16 cellular contexts compared by ENCODE assay signal in genomic region chr19:39345956-39346355, GRCh38. TPM values are rescaled to one million over a fixed set of nuclear protein-coding genes. Genes with fewer than 3 reads are reported as not detected.
DNase-seq lines count a peak whose midpoint lies in the region; ATAC-seq and TF ChIP-seq lines count a peak whose summit lies in the region.
"Had no signal": no experiment of that assay in that cellular context is flagged by ENCODE, and none has a peak within 500 bp of the region (broad histone marks: within the 10 kb centered on the region; RNA-seq: fewer than 3 reads in every experiment).

No MANE protein-coding gene starts in this region.

- ATAC-seq in CD4-positive, CD25-positive, alpha-beta regulatory T cell (ENCODE audit: low read depth in 2 of 2) = no peak

- peaks cover 30% of the 10 kb centered on the region for H3K4me1 ChIP-seq in CD4-positive, CD25-positive, alpha-beta regulatory T cell (ENCODE audit: control insufficient read depth, insufficient read depth, low read length, poor library complexity, severe bottlenecking)
- H3K4me1 ChIP-seq in Loucy (ENCODE audit: insufficient read depth, low read length, poor library complexity, severe bottlenecking) (peaks cover 56% of the 10 kb centered on the region), endodermal cell (ENCODE audit: control insufficient read depth, insufficient read depth, low read length) (peaks cover 5% of the 10 kb centered on the region)

- H3K4me3 Mint-ChIP-seq in CD4-positive, CD25-positive, alpha-beta regulatory T cell = peak overlapping the region in 2 of 4 donors; percentile 61 to 81
- no peak overlapping the region for H3K4me3 Mint-ChIP-seq in endodermal cell
- no peak overlapping the region for H3K4me3 Mint-ChIP-seq in progenitor cell of endocrine pancreas (ENCODE audit: low read depth)

- peaks cover 4% of the 10 kb centered on the region for H3K27me3 Mint-ChIP-seq in CD4-positive, CD25-positive, alpha-beta regulatory T cell
- no peaks in the 10 kb centered on the region for H3K27me3 Mint-ChIP-seq in endodermal cell (ENCODE audit: insufficient read depth)
- no peaks in the 10 kb centered on the region for H3K27me3 Mint-ChIP-seq in progenitor cell of endocrine pancreas

- H3K4me2 ChIP-seq in Loucy (ENCODE audit: low read depth, low read length, poor library complexity, severe bottlenecking) = peak overlapping the region; percentile 100

- H3K27me3 ChIP-seq in CD4-positive, CD25-positive, alpha-beta regulatory T cell (ENCODE audit: control insufficient read depth, insufficient read depth, low read length) = no peaks in the 10 kb centered on the region
- H3K27me3 ChIP-seq in Loucy (ENCODE audit: insufficient read depth, low read length, poor library complexity, severe bottlenecking) (no peaks in the 10 kb centered on the region), endodermal cell (ENCODE audit: control insufficient read depth, insufficient read depth, low read length, poor library complexity, severe bottlenecking) (no peaks in the 10 kb centered on the region)

- H3K9me3 Mint-ChIP-seq in CD4-positive, CD25-positive, alpha-beta regulatory T cell = no peaks in the 10 kb centered on the region
- H3K9me3 Mint-ChIP-seq in endodermal cell (no peaks in the 10 kb centered on the region), progenitor cell of endocrine pancreas (ENCODE audit: low read depth) (no peaks in the 10 kb centered on the region)

- no peak for DNase-seq in CD4-positive, CD25-positive, alpha-beta regulatory T cell
- DNase-seq in endodermal cell (no peak), progenitor cell of endocrine pancreas (ENCODE audit: low spot score, unreplicated experiment) (no peak), NCI-H2196 treated with DMSO at 0.1 percent for 48 hours (lab: John Stamatoyannopoulos, UW; ENCODE audit: unreplicated experiment) (no peak), NCI-H187 (lab: John Stamatoyannopoulos, UW) (no peak), amniotic stem cell (lab: John Stamatoyannopoulos, UW) (no peak), D341Med (ENCODE audit: low spot score) (no peak)
- DNase-seq: activated CD4-positive, alpha-beta T cell treated with anti-CD3 and anti-CD28 coated beads, Interleukin-2, amount 50 U/mL, for 48 hours; activated gamma-delta T cell treated with Interleukin-2 at 50 U/mL for 16 hours; foreskin fibroblast; NCI-H1694 treated with DMSO at 0.1 percent for 48 hours; NCI-H524 treated with DMSO at 0.1 percent for 48 hours; retina; stimulated activated CD4-positive, alpha-beta T cell treated with anti-CD3 and anti-CD28 coated beads, Interleukin-4, amount 100 ng/mL, for 24 hours; stimulated activated naive CD4-positive, alpha-beta T cell treated with Interleukin-2 at 50 U/mL for 16 hours had no signal

- peaks cover 24% of the 10 kb centered on the region for H3K36me3 ChIP-seq in CD4-positive, CD25-positive, alpha-beta regulatory T cell (ENCODE audit: control insufficient read depth, insufficient read depth, low read length)
- H3K36me3 ChIP-seq in Loucy (ENCODE audit: insufficient read depth, low read length) = peaks cover 3% of the 10 kb centered on the region; the same call in 1 of the 2 replicates
- peaks cover 49% of the 10 kb centered on the region for H3K36me3 ChIP-seq in endodermal cell (ENCODE audit: control insufficient read depth, insufficient read depth, low read length)

- peaks cover 50% of the 10 kb centered on the region for H4K20me1 ChIP-seq in Loucy (ENCODE audit: insufficient read depth, low read length, poor library complexity, severe bottlenecking)

- no peak overlapping the region for H3K27ac ChIP-seq in CD4-positive, CD25-positive, alpha-beta regulatory T cell (ENCODE audit: insufficient read depth, low read length, poor library complexity, severe bottlenecking)
- H3K27ac ChIP-seq in endodermal cell (ENCODE audit: low read depth, low read length) = no peak overlapping the region

- 82 to 100% methylated on average over 1 of the region's 1 CpG for WGBS in endodermal cell (ENCODE audit: insufficient coverage in 1 of 2, insufficient read length in 1 of 2), 2 experiments

- H3F3A ChIP-seq in Loucy (ENCODE audit: low read depth) = no peaks in the 10 kb centered on the region

- H3K9ac ChIP-seq in Loucy (ENCODE audit: low read depth, low read length, poor library complexity, severe bottlenecking) = peak overlapping the region; percentile 93
- no peak overlapping the region for H3K9ac ChIP-seq in endodermal cell (ENCODE audit: extremely low read depth, low read length, poor library complexity, severe bottlenecking)

- H3K27ac Mint-ChIP-seq in CD4-positive, CD25-positive, alpha-beta regulatory T cell = peak overlapping the region in 2 of 3 donors; percentile 74 to 86
- no peak overlapping the region for H3K27ac Mint-ChIP-seq in endodermal cell
- H3K27ac Mint-ChIP-seq in progenitor cell of endocrine pancreas = peak overlapping the region; percentile 22

- peaks cover 74% of the 10 kb centered on the region for H3K79me2 ChIP-seq in Loucy (ENCODE audit: insufficient read depth, low read length)

- H3K36me3 Mint-ChIP-seq in CD4-positive, CD25-positive, alpha-beta regulatory T cell = peaks cover 32% of the 10 kb centered on the region
- H3K36me3 Mint-ChIP-seq in endodermal cell (ENCODE audit: low read depth) (peaks cover 23% of the 10 kb centered on the region), progenitor cell of endocrine pancreas (ENCODE audit: insufficient read depth) (peaks cover 10% of the 10 kb centered on the region)

- H3K4me1 Mint-ChIP-seq in CD4-positive, CD25-positive, alpha-beta regulatory T cell = peaks cover 24 to 79% (median 49%) of the 10 kb centered on the region in 4 donors
- peaks cover 49% of the 10 kb centered on the region for H3K4me1 Mint-ChIP-seq in endodermal cell
- peaks cover 29% of the 10 kb centered on the region for H3K4me1 Mint-ChIP-seq in progenitor cell of endocrine pancreas (ENCODE audit: low read depth)

- H3K9me2 ChIP-seq in Loucy (replicated peaks; ENCODE audit: low read depth, low read length) = no peaks in the 10 kb centered on the region

- no peak overlapping the region for H3K4me3 ChIP-seq in CD4-positive, CD25-positive, alpha-beta regulatory T cell (ENCODE audit: low read depth, low read length)
- H3K4me3 ChIP-seq in Loucy (ENCODE audit: low read length, poor library complexity, severe bottlenecking) (peak overlapping the region; percentile 92), endodermal cell (ENCODE audit: low read length) (no peak overlapping the region)

- TF ChIP-seq CTCF in Loucy (conservative IDR thresholded peaks at IDR 0.05; ENCODE audit: low read length) (peak; percentile 60), endodermal cell (conservative IDR thresholded peaks at IDR 0.05) (peak; percentile 34), progenitor cell of endocrine pancreas (IDR thresholded peaks at IDR 0.05; ENCODE audit: unreplicated experiment) (peak; percentile 24)

- no peaks in the 10 kb centered on the region for H3K9me3 ChIP-seq in CD4-positive, CD25-positive, alpha-beta regulatory T cell (ENCODE audit: control insufficient read depth in 2 of 2, low read length in 2 of 2)
- H3K9me3 ChIP-seq in Loucy (ENCODE audit: insufficient read depth, low read depth, low read length) (no peaks in the 10 kb centered on the region), endodermal cell (ENCODE audit: control insufficient read depth, low read length) (no peaks in the 10 kb centered on the region)

- H2AFZ ChIP-seq in Loucy (ENCODE audit: low read length) = no peak overlapping the region

RNA-seq across cellular contexts. Expression of gene SAMD4B, which starts 3.7 kb away (rescaled TPM):
- 78.9 TPM for total RNA-seq in CD4-positive, CD25-positive, alpha-beta regulatory T cell
- 1 to 10 TPM; 5.7 to 9.9 (median 6.5) TPM for polyA plus RNA-seq in CD4-positive, CD25-positive, alpha-beta regulatory T cell
- total RNA-seq in endodermal cell (100 to 1,000 TPM; 155 to 159 TPM), progenitor cell of endocrine pancreas (140 and 152 TPM in 2 replicates)
- 136 TPM for polyA plus RNA-seq in endodermal cell (2013, experiment 1 of 2)
- polyA plus RNA-seq in endodermal cell (2013, experiment 2 of 2) = 120 TPM

RNA-seq across cellular contexts. Expression of gene GMFG, which starts 10.1 kb away (rescaled TPM):
- total RNA-seq in CD4-positive, CD25-positive, alpha-beta regulatory T cell = 512 TPM
- polyA plus RNA-seq in CD4-positive, CD25-positive, alpha-beta regulatory T cell = 1,000 to 10,000 TPM; 1,343 to 1,906 (median 1,706) TPM
- total RNA-seq in endodermal cell = not detected
- polyA plus RNA-seq in endodermal cell (2013, experiment 1 of 2) = 0.36 TPM
- not detected for polyA plus RNA-seq in endodermal cell (2013, experiment 2 of 2)
- total RNA-seq in progenitor cell of endocrine pancreas = not detected in 2 replicates

RNA-seq across cellular contexts. Expression of gene LRFN1, which starts 25.3 kb away (rescaled TPM):
- 4.9 TPM for total RNA-seq in CD4-positive, CD25-positive, alpha-beta regulatory T cell
- polyA plus RNA-seq in CD4-positive, CD25-positive, alpha-beta regulatory T cell = 1 to 10 TPM; 2.1 to 4.9 (median 3.1) TPM
- total RNA-seq in endodermal cell (1 to 10 TPM; 1.5 to 4.0 TPM), progenitor cell of endocrine pancreas (4.8 and 5.2 TPM in 2 replicates)
- 7.6 TPM for polyA plus RNA-seq in endodermal cell (2013, experiment 1 of 2)
- polyA plus RNA-seq in endodermal cell (2013, experiment 2 of 2) = 6.9 TPM

RNA-seq across cellular contexts. Expression of gene PAF1, which starts 45.0 kb away (rescaled TPM):
- total RNA-seq in CD4-positive, CD25-positive, alpha-beta regulatory T cell = 138 TPM
- polyA plus RNA-seq in CD4-positive, CD25-positive, alpha-beta regulatory T cell = 10 to 100 TPM; 35.0 to 46.7 (median 39.0) TPM
- total RNA-seq in endodermal cell = 10 to 100 TPM; 28.4 to 28.8 TPM
- 40.6 TPM for polyA plus RNA-seq in endodermal cell (2013, experiment 1 of 2)
- polyA plus RNA-seq in endodermal cell (2013, experiment 2 of 2) = 38.7 TPM
- 49.4 and 49.5 TPM in 2 replicates for total RNA-seq in progenitor cell of endocrine pancreas

RNA-seq across cellular contexts. Expression of gene MED29, which starts 45.2 kb away (rescaled TPM):
- 65.6 TPM for total RNA-seq in CD4-positive, CD25-positive, alpha-beta regulatory T cell
- polyA plus RNA-seq in CD4-positive, CD25-positive, alpha-beta regulatory T cell = 10 to 100 TPM; 53.6 to 61.4 (median 57.9) TPM
- 10 to 100 TPM; 32.6 to 38.9 TPM for total RNA-seq in endodermal cell
- 26.7 TPM for polyA plus RNA-seq in endodermal cell (2013, experiment 1 of 2)
- 24.1 TPM for polyA plus RNA-seq in endodermal cell (2013, experiment 2 of 2)
- total RNA-seq in progenitor cell of endocrine pancreas = 36.3 and 39.0 TPM in 2 replicates

Comparison
In these comparisons a context has a peak if more than half of its experiments do, and no peak if none do; other contexts are left out.
1. RNA of gene GMFG, which starts 10.1 kb away (total RNA-seq): 512 TPM in CD4-positive, CD25-positive, alpha-beta regulatory T cell (single experiment); not detected in progenitor cell of endocrine pancreas and not detected in endodermal cell; every median in the first group is over 100 times any median in the second.
2. Peak in every context shown above with its lines, with median percentiles within 50 percentile points of each other: CTCF ChIP-seq.